1 cellular context compared by ENCODE assay signal in the genomic region with DNA sequence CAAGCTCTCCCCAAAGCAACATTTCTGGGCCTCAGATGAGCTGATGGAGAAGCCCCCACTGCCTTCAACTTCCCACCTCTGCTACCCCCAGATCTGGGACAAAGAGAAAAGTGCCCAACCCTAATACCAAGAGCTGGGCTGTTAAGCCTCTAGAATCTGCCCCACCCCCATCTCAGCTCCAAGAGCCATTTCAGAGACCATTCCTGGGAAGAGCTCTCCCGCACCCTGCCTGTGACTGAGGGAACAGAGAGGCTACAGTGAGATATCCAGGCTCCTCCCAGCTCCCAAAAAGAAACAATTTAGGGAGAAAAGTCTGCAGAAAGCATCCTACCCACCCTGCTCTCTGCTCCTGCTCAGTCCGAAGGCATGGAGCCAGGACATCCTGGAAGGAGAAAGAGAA.
TF ChIP-seq lines count a peak whose summit lies in the region.

No MANE protein-coding gene starts in this region.

TF ChIP-seq in GM23338, 12 proteins besides CTCF, POLR2A, EP300 and RAD21 (continued from another document):
- TF ChIP-seq POLR2AphosphoS5 (IDR thresholded peaks at IDR 0.05; ENCODE audit: low read depth) (no peak), CREB1 (CRISPR knock-in tag; IDR thresholded peaks at IDR 0.05; ENCODE audit: low read depth) (no peak)
